Comparison of ENCODE assay signal across 8 cellular contexts in genomic region chr1:58814251-58815068, GRCh38. TPM values are rescaled to one million over a fixed set of nuclear protein-coding genes. Genes with fewer than 3 reads are reported as not detected.
DNase-seq lines count a peak whose midpoint lies in the region; ATAC-seq and TF ChIP-seq lines count a peak whose summit lies in the region.

No MANE protein-coding gene starts in this region.

- peak overlapping the region; percentile 63; the same call in 1 of the 2 replicates for H3K27ac Mint-ChIP-seq in WTC11

- peaks cover 38% of the 10 kb centered on the region for H3K4me1 Mint-ChIP-seq in WTC11

- H3K4me3 ChIP-seq in DOHH2 (ENCODE audit: low read length) (peak overlapping the region; percentile 80), ovary (no peak overlapping the region)

- CTCF ChIA-PET in WTC11 (lab: Charles Lee), result interaction anchor here (0.6 to 1.5 kb wide), 5 partner anchors 12 to 885 kb away, joined by 3 to 7 read pairs (median 4); partner anchors contain the start of gene JUN

- WGBS in ovary, 3 donors, result 82 to 88% (median 86%) methylated on average over 45 of the region's 45 CpGs

- peaks cover 10% of the 10 kb centered on the region for H3F3A ChIP-seq in DOHH2 (ENCODE audit: control insufficient read depth, insufficient read depth)

- TF ChIP-seq POLR2A in ovary (IDR thresholded peaks at IDR 0.05), result no peak

- no peaks in the 10 kb centered on the region for H4K20me1 ChIP-seq in DOHH2 (ENCODE audit: control insufficient read depth, insufficient read depth, low read depth, low read length)

- TF ChIP-seq EP300 in ovary (IDR thresholded peaks at IDR 0.05), result no peak

- H3K27ac ChIP-seq in DOHH2 (ENCODE audit: low read depth, low read length) (0 out of 2 replicates have a peak overlapping the region, but pooled peaks have one; percentile 3), ovary (peak overlapping the region; percentile 71 to 79)

- H3K9me3 Mint-ChIP-seq in WTC11, result no peaks in the 10 kb centered on the region

- H3K36me3 Mint-ChIP-seq in WTC11, result no peaks in the 10 kb centered on the region

- H3K9me2 ChIP-seq in DOHH2 (replicated peaks; ENCODE audit: control insufficient read depth, low read length), result no peaks in the 10 kb centered on the region

- no peaks in the 10 kb centered on the region; the same call in 1 of the 2 replicates for H3K79me2 ChIP-seq in DOHH2 (ENCODE audit: control insufficient read depth, low read length)

- H3K36me3 ChIP-seq in DOHH2 (ENCODE audit: control insufficient read depth, low read length), result no peaks in the 10 kb centered on the region
- H3K36me3 ChIP-seq in ovary, result no peaks in the 10 kb centered on the region

- peaks cover 26% of the 10 kb centered on the region for H3K27me3 Mint-ChIP-seq in WTC11 (ENCODE audit: low read depth)

- intact Hi-C loops in Right ventricle myocardium inferior (cut with DNase I) (loop anchor here (1.0 to 5.0 kb wide), 2 partner anchors 30 to 68 kb away; partner anchors contain the start of gene JUN), ovary (cut with DNase I) (loop anchor here in 2 of 4 donors (10.0 kb wide), 2 partner anchors 70 to 200 kb away; no protein-coding TSS in a partner anchor)

- H3K27me3 ChIP-seq in DOHH2 (ENCODE audit: control insufficient read depth, low read length) (peaks cover 2% of the 10 kb centered on the region; the same call in 1 of the 2 replicates), ovary (no peaks in the 10 kb centered on the region)

- H3K4me2 ChIP-seq in DOHH2 (ENCODE audit: low read length), result peak overlapping the region; percentile 90

- DNase-seq in WTC11 (ENCODE audit: low spot score), result peak; percentile 64
- peak; percentile 75 for DNase-seq in Right ventricle myocardium inferior (ENCODE audit: missing footprints)
- peak; percentile 46 to 66 (median 60) for DNase-seq in ovary
- DNase-seq in mesenteric fat pad (ENCODE audit: low spot score), result no peak
- DNase-seq in NCI-H526 (lab: John Stamatoyannopoulos, UW), result no peak

- H3K9me3 ChIP-seq in DOHH2 (ENCODE audit: control insufficient read depth, insufficient read depth, low read length) (no peaks in the 10 kb centered on the region), ovary (no peaks in the 10 kb centered on the region)

- H3K4me1 ChIP-seq in DOHH2 (ENCODE audit: control insufficient read depth, low read length) (peaks cover 21% of the 10 kb centered on the region), ovary (ENCODE audit: insufficient read depth) (peaks cover 6% of the 10 kb centered on the region)

- POLR2A ChIA-PET in WTC11 (lab: Charles Lee), result interaction anchor here (1.0 to 1.2 kb wide), 2 partner anchors 16 to 31 kb away, joined by 4 to 5 read pairs; partner anchors contain the start of gene JUN

- H3K4me3 Mint-ChIP-seq in WTC11, result peak overlapping the region; percentile 81

- ATAC-seq in WTC11 (peak; percentile 47), Right ventricle myocardium inferior (peak; percentile 26), GM21528 (IDR thresholded peaks at IDR 0.05; ENCODE audit: low FRiP score, unreplicated experiment) (no peak), GM19452 (IDR thresholded peaks at IDR 0.05; ENCODE audit: unreplicated experiment) (no peak)

- TF ChIP-seq CTCF in DOHH2 (IDR thresholded peaks at IDR 0.05; ENCODE audit: low read depth, low read length, poor library complexity, severe bottlenecking) (no peak), WTC11 (IDR thresholded peaks at IDR 0.05) (no peak), ovary (IDR thresholded peaks at IDR 0.05) (no peak)

TF ChIP-seq in WTC11, 78 proteins besides CTCF, POLR2A, EP300 and RAD21 (continues in another document):
- TF ChIP-seq ZSCAN18 (CRISPR knock-in tag; IDR thresholded peaks at IDR 0.05), result no peak
- no peak for TF ChIP-seq TEAD4 (CRISPR knock-in tag; IDR thresholded peaks at IDR 0.05)
- no peak for TF ChIP-seq PRRX2 (CRISPR knock-in tag; IDR thresholded peaks at IDR 0.05)
- TF ChIP-seq ZBTB43 (CRISPR knock-in tag; IDR thresholded peaks at IDR 0.05), result peak; percentile 66; the same call in 1 of the 2 replicates
- TF ChIP-seq FOXP1 (CRISPR knock-in tag; IDR thresholded peaks at IDR 0.05; ENCODE audit: borderline replicate concordance), result peak; percentile 26
- peak; percentile 37; the same call in 1 of the 2 replicates for TF ChIP-seq E2F5 (CRISPR knock-in tag; IDR thresholded peaks at IDR 0.05)
- TF ChIP-seq FOXP4 (CRISPR knock-in tag; IDR thresholded peaks at IDR 0.05), result 0 out of 2 replicates have a peak, but pooled peaks have one; percentile 48
- no peak for TF ChIP-seq ZMAT4 (CRISPR knock-in tag; IDR thresholded peaks at IDR 0.05)

RNA-seq across cellular contexts. Expression of gene JUN, which starts 30.6 kb away (rescaled TPM):
- total RNA-seq in WTC11 (2021) (15.9 to 22.1 TPM (median 21.4 TPM) in 3 replicates), Right ventricle myocardium inferior (64.2 TPM), ovary (100 to 1,000 TPM in 6 of 7 donors, 10 to 100 TPM in 1; 50.7 to 740 (median 155) TPM), mesenteric fat pad (298 TPM)
- 100 to 1,000 TPM; 125 to 231 TPM for polyA plus RNA-seq in ovary

Comparison
In these comparisons a context has a peak if more than half of its experiments do, and no peak if none do; other contexts are left out.
1. ATAC-seq: peak in WTC11 (single experiment) and Right ventricle myocardium inferior (single experiment); none in GM21528 (single experiment) and GM19452 (single experiment).
2. DNase-seq: peak in WTC11 (single experiment), Right ventricle myocardium inferior (single experiment) and ovary (5 of 5); none in mesenteric fat pad (single experiment) and NCI-H526 (0 of 2).